8 cellular contexts compared by ENCODE assay signal in genomic region chr1:92831368-92831761, GRCh38. TPM values are rescaled to one million over a fixed set of nuclear protein-coding genes. Genes with fewer than 3 reads are reported as not detected.
DNase-seq lines count a peak whose midpoint lies in the region; ATAC-seq, FAIRE-seq and TF ChIP-seq lines count a peak whose summit lies in the region.

No MANE protein-coding gene starts in this region.

- H3K27me3 ChIP-seq in HepG2 (ENCODE audit: control insufficient read depth in 1 of 2, insufficient read depth in 2 of 2, low read length in 2 of 2) (no peaks in the 10 kb centered on the region; a peak in 1 of 5 replicates), right lobe of liver (no peaks in the 10 kb centered on the region)

- POLR2A ChIA-PET in HepG2 (lab: Yijun Ruan, JAX): interaction anchor here (0.6 to 2.5 kb wide), 20 partner anchors 9 to 999 kb away, joined by 3 to 23 read pairs (median 4); partner anchors contain the start of genes DIPK1A, EVI5 and MTF2

- 5% methylated on average over 4 of the region's 4 CpGs for WGBS in HepG2 (ENCODE audit: low lambda C conversion rate)
- WGBS in right lobe of liver (ENCODE audit: insufficient coverage, low coverage, low lambda C conversion rate, missing lambda C conversion rate): 43% methylated on average over 3 of the region's 4 CpGs

- H4K20me1 ChIP-seq in HepG2 (ENCODE audit: insufficient read depth, low read length): peaks cover 43% of the 10 kb centered on the region

- CTCF ChIA-PET in HepG2 (lab: Yijun Ruan, JAX; ENCODE audit: low intra/inter-chr PET ratio, low total read pairs): no interaction called here

- no peak for FAIRE-seq in HepG2 (lab: Jason Lieb, UNC)

- BruUV-seq in HepG2 (replicated peaks; lab: Mats Ljungman, UMichigan): TSS peak; percentile 95

- peaks cover 29% of the 10 kb centered on the region for H3K4me1 Mint-ChIP-seq in activated T-helper 1 cell treated with anti-CD3 and anti-CD28 coated beads, Interleukin-12 subunit alpha, Interleukin-12 subunit beta, Interleukin-2, Interleukin-4 antibody, amounts not matched to agents 30 ng/mL and 10 ng/mL and 1 ng/mL, durations not matched to agents 14 hours and 24 hours and 36 hours (ENCODE audit: low read depth)

- peak overlapping the region; percentile 51 for H2AFZ ChIP-seq in HepG2 (ENCODE audit: low read length)

- in situ Hi-C loops in HepG2 (cut with HindIII; ENCODE audit: extremely low pct_ligation_motif_present, low pct_unique_long_range_greater_than_20kb): no loop called here

- H3K9me3 Mint-ChIP-seq in activated T-helper 1 cell treated with anti-CD3 and anti-CD28 coated beads, Interleukin-12 subunit alpha, Interleukin-12 subunit beta, Interleukin-2, Interleukin-4 antibody, amounts not matched to agents 30 ng/mL and 10 ng/mL and 1 ng/mL, durations not matched to agents 14 hours and 24 hours and 36 hours: no peaks in the 10 kb centered on the region

- no peak for TF ChIP-seq EP300 in HepG2 (IDR thresholded peaks at IDR 0.05; ENCODE audit: low read depth in 2 of 2, low read length in 2 of 2)
- no peak for TF ChIP-seq EP300 in HepG2 (CRISPR knock-in tag; IDR thresholded peaks at IDR 0.05; ENCODE audit: borderline replicate concordance)

- TF ChIP-seq CTCF in HepG2 (CRISPR knock-in tag; IDR thresholded peaks at IDR 0.05) (no peak), right lobe of liver (IDR thresholded peaks at IDR 0.05) (no peak)

- H3K36me3 ChIP-seq in HepG2 (replicated peaks in 1 of 2; ENCODE audit: control insufficient read depth in 1 of 2, insufficient read depth in 2 of 2, low read length in 2 of 2) (peaks cover 4 to 32% of the 10 kb centered on the region in 2 experiments), right lobe of liver (peaks cover 0 to 29% (median 11%) of the 10 kb centered on the region in 4 donors)

- peak; percentile 75 for ATAC-seq in HepG2
- no peak for ATAC-seq in right lobe of liver
- no peak for ATAC-seq in HG03175 (IDR thresholded peaks at IDR 0.05; ENCODE audit: unreplicated experiment)
- no peak for ATAC-seq in GM21447 (IDR thresholded peaks at IDR 0.05; ENCODE audit: unreplicated experiment)
- no peak for ATAC-seq in GM21529 (IDR thresholded peaks at IDR 0.05; ENCODE audit: unreplicated experiment)

- H3K4me3 ChIP-seq in HepG2 (replicated peaks in 1 of 3; ENCODE audit: insufficient read depth in 1 of 3, low read depth in 2 of 3, low read length in 3 of 3): peak overlapping the region; percentile 62 to 96 (median 94)
- H3K4me3 ChIP-seq in right lobe of liver: peak overlapping the region in 1 of 3 donors; percentile 95

- TF ChIP-seq POLR2A in HepG2 (IDR thresholded peaks at IDR 0.05; ENCODE audit: insufficient read depth in 1 of 2, low read depth in 2 of 2, low read length in 2 of 2) (no peak), right lobe of liver (IDR thresholded peaks at IDR 0.05) (no peak)

- no peak overlapping the region for H3K27ac ChIP-seq in HepG2 (ENCODE audit: extremely low read length, insufficient read depth, low read length)
- no peak overlapping the region for H3K27ac ChIP-seq in right lobe of liver

- peaks cover 2% of the 10 kb centered on the region for H3K27me3 Mint-ChIP-seq in activated T-helper 1 cell treated with anti-CD3 and anti-CD28 coated beads, Interleukin-12 subunit alpha, Interleukin-12 subunit beta, Interleukin-2, Interleukin-4 antibody, amounts not matched to agents 30 ng/mL and 10 ng/mL and 1 ng/mL, durations not matched to agents 14 hours and 24 hours and 36 hours (ENCODE audit: insufficient read depth)

- intact Hi-C loops in HepG2 (cut with micrococcal nuclease; ENCODE audit: unreplicated experiment) (loop anchor here (1.0 to 5.0 kb wide), 2 partner anchors 8 to 84 kb away; no protein-coding TSS in a partner anchor), right lobe of liver (cut with DNase I) (no loop called here)
- intact Hi-C loops in activated T-helper 1 cell treated with anti-CD3 and anti-CD28 coated beads, Interleukin-12 subunit alpha, Interleukin-12 subunit beta, Interleukin-2, Interleukin-4 antibody, amounts not matched to agents 30 ng/mL and 10 ng/mL and 1 ng/mL, durations not matched to agents 14 hours and 24 hours and 36 hours (cut with micrococcal nuclease): loop anchor here (1.0 to 10.0 kb wide), 8 partner anchors 28 to 1043 kb away; partner anchors contain the start of genes DNTTIP2, DR1, GFI1 and MTF2

- H3K4me2 ChIP-seq in HepG2 (ENCODE audit: low read depth, low read length): peak overlapping the region; percentile 88

- peak overlapping the region; percentile 34 for H3K27ac Mint-ChIP-seq in activated T-helper 1 cell treated with anti-CD3 and anti-CD28 coated beads, Interleukin-12 subunit alpha, Interleukin-12 subunit beta, Interleukin-2, Interleukin-4 antibody, amounts not matched to agents 30 ng/mL and 10 ng/mL and 1 ng/mL, durations not matched to agents 14 hours and 24 hours and 36 hours

- peak overlapping the region; percentile 96 for H3K4me3 Mint-ChIP-seq in activated T-helper 1 cell treated with anti-CD3 and anti-CD28 coated beads, Interleukin-12 subunit alpha, Interleukin-12 subunit beta, Interleukin-2, Interleukin-4 antibody, amounts not matched to agents 30 ng/mL and 10 ng/mL and 1 ng/mL, durations not matched to agents 14 hours and 24 hours and 36 hours

- no peak for DNase-seq in HepG2 (ENCODE audit: low spot score)
- DNase-seq in right lobe of liver: no peak
- no peak for DNase-seq in activated T-helper 1 cell treated with anti-CD3 and anti-CD28 coated beads, Interleukin-12 subunit alpha, Interleukin-12 subunit beta, Interleukin-2, Interleukin-4 antibody, amounts not matched to agents 30 ng/mL and 10 ng/mL and 1 ng/mL, durations not matched to agents 14 hours and 24 hours and 36 hours (ENCODE audit: low spot score)
- DNase-seq in medulla oblongata (ENCODE audit: extremely low spot score): peak; percentile 10
- no peak for DNase-seq in glomerular visceral epithelial cell (ENCODE audit: extremely low spot score)

- peak overlapping the region; percentile 99 for H3K9ac ChIP-seq in HepG2 (ENCODE audit: insufficient read depth, low read depth, low read length)

- H3K4me1 ChIP-seq in HepG2 (ENCODE audit: insufficient read depth, low read length) (peaks cover 40% of the 10 kb centered on the region), right lobe of liver (peaks cover 0 to 18% (median 8%) of the 10 kb centered on the region in 4 donors)

- TF ChIP-seq RAD21 in HepG2 (CRISPR knock-in tag; IDR thresholded peaks at IDR 0.05): no peak

- no peaks in the 10 kb centered on the region for H3K9me3 ChIP-seq in HepG2 (ENCODE audit: low read length)
- H3K9me3 ChIP-seq in right lobe of liver: no peaks in the 10 kb centered on the region

- peaks cover 42% of the 10 kb centered on the region for H3K36me3 Mint-ChIP-seq in activated T-helper 1 cell treated with anti-CD3 and anti-CD28 coated beads, Interleukin-12 subunit alpha, Interleukin-12 subunit beta, Interleukin-2, Interleukin-4 antibody, amounts not matched to agents 30 ng/mL and 10 ng/mL and 1 ng/mL, durations not matched to agents 14 hours and 24 hours and 36 hours (ENCODE audit: low read depth)

- H3K79me2 ChIP-seq in HepG2 (ENCODE audit: insufficient read depth, low read length): peaks cover 45% of the 10 kb centered on the region

RNA-seq across cellular contexts. Expression of gene RPL5, which starts 0.5 kb away (rescaled TPM):
- total RNA-seq in HepG2 (2016; rRNA removed; fragmentation: Illumina TruSeq; extraction: Trizol) (2,304 and 2,854 TPM in 2 replicates), right lobe of liver (100 to 1,000 TPM; 225 to 532 (median 294) TPM)
- total RNA-seq in HepG2 (2016; cell fraction: cytosol; rRNA removed; fragmentation: Illumina TruSeq; extraction: Trizol; ENCODE audit: low read depth): 2,679 and 3,195 TPM in 2 replicates
- 2,274 and 2,770 TPM in 2 replicates for total RNA-seq in HepG2 (2016; cell fraction: insoluble cytoplasmic fraction; rRNA removed; fragmentation: Illumina TruSeq; extraction: Trizol)
- 4,681 and 5,440 TPM in 2 replicates for total RNA-seq in HepG2 (2016; cell fraction: membrane; rRNA removed; fragmentation: Illumina TruSeq; extraction: Trizol)
- 835 and 930 TPM in 2 replicates for total RNA-seq in HepG2 (2016; cell fraction: nucleus; rRNA removed; fragmentation: Illumina TruSeq; extraction: Trizol)
- polyA plus RNA-seq in HepG2 (2011; rRNA removed): 2,158 and 2,520 TPM in 2 replicates
- polyA plus RNA-seq in HepG2 (2011; cell fraction: cytosol; rRNA removed): 1,791 and 2,684 TPM in 2 replicates
- 439 and 543 TPM in 2 replicates for polyA plus RNA-seq in HepG2 (2011; cell fraction: nucleus; rRNA removed)
- polyA plus RNA-seq in HepG2 (2012): 3,634 and 4,341 TPM in 2 replicates
- 2,391 and 2,662 TPM in 2 replicates for polyA plus RNA-seq in HepG2 (2016; cell fraction: cytosol; fragmentation: Illumina TruSeq; extraction: Trizol; ENCODE audit: low read depth)
- polyA plus RNA-seq in HepG2 (2016; cell fraction: insoluble cytoplasmic fraction; fragmentation: Illumina TruSeq; extraction: Trizol; ENCODE audit: low read depth): 2,258 and 2,332 TPM in 2 replicates
- polyA plus RNA-seq in HepG2 (2016; cell fraction: membrane; fragmentation: Illumina TruSeq; extraction: Trizol; ENCODE audit: low read depth): 3,797 and 4,128 TPM in 2 replicates
- 1,172 and 1,187 TPM in 2 replicates for polyA plus RNA-seq in HepG2 (2016; cell fraction: nucleus; fragmentation: Illumina TruSeq; extraction: Trizol; ENCODE audit: insufficient read depth, low read depth)
- 995 and 1,624 TPM in 2 replicates for polyA minus RNA-seq in HepG2 (2011; rRNA and poly(A)+ RNA removed; ENCODE audit: low replicate concordance)
- polyA minus RNA-seq in HepG2 (2011; cell fraction: cytosol; rRNA and poly(A)+ RNA removed): 597 and 687 TPM in 2 replicates
- polyA minus RNA-seq in HepG2 (2011; cell fraction: nucleus; rRNA and poly(A)+ RNA removed): 346 and 489 TPM in 2 replicates
- 1,115 and 1,120 TPM in 2 replicates for total RNA-seq in activated T-helper 1 cell treated with anti-CD3 and anti-CD28 coated beads, Interleukin-12 subunit alpha, Interleukin-12 subunit beta, Interleukin-2, Interleukin-4 antibody, amounts not matched to agents 30 ng/mL and 10 ng/mL and 1 ng/mL, durations not matched to agents 14 hours and 24 hours and 36 hours

RNA-seq across cellular contexts. Expression of gene EVI5, which starts 46.5 kb away (rescaled TPM):
- total RNA-seq in HepG2 (2016; rRNA removed; fragmentation: Illumina TruSeq; extraction: Trizol) (12.6 and 17.5 TPM in 2 replicates), right lobe of liver (10 to 100 TPM; 12.8 to 27.7 (median 19.0) TPM)
- total RNA-seq in HepG2 (2016; cell fraction: cytosol; rRNA removed; fragmentation: Illumina TruSeq; extraction: Trizol; ENCODE audit: low read depth): 27.4 and 31.9 TPM in 2 replicates
- 13.3 and 18.2 TPM in 2 replicates for total RNA-seq in HepG2 (2016; cell fraction: insoluble cytoplasmic fraction; rRNA removed; fragmentation: Illumina TruSeq; extraction: Trizol)
- total RNA-seq in HepG2 (2016; cell fraction: membrane; rRNA removed; fragmentation: Illumina TruSeq; extraction: Trizol): 12.8 and 14.6 TPM in 2 replicates
- 24.1 and 25.1 TPM in 2 replicates for total RNA-seq in HepG2 (2016; cell fraction: nucleus; rRNA removed; fragmentation: Illumina TruSeq; extraction: Trizol)
- polyA plus RNA-seq in HepG2 (2011; rRNA removed): 3.6 and 4.0 TPM in 2 replicates
- polyA plus RNA-seq in HepG2 (2011; cell fraction: cytosol; rRNA removed): 2.4 and 2.8 TPM in 2 replicates
- polyA plus RNA-seq in HepG2 (2011; cell fraction: nucleus; rRNA removed): 1.9 and 2.6 TPM in 2 replicates
- polyA plus RNA-seq in HepG2 (2012): 2.4 and 3.1 TPM in 2 replicates
- 0.24 and 0.27 TPM in 2 replicates for polyA plus RNA-seq in HepG2 (2016; cell fraction: cytosol; fragmentation: Illumina TruSeq; extraction: Trizol; ENCODE audit: low read depth)
- 7.3 and 10.4 TPM in 2 replicates for polyA plus RNA-seq in HepG2 (2016; cell fraction: insoluble cytoplasmic fraction; fragmentation: Illumina TruSeq; extraction: Trizol; ENCODE audit: low read depth)
- 1.1 and 1.3 TPM in 2 replicates for polyA plus RNA-seq in HepG2 (2016; cell fraction: membrane; fragmentation: Illumina TruSeq; extraction: Trizol; ENCODE audit: low read depth)
- 6.1 and 7.9 TPM in 2 replicates for polyA plus RNA-seq in HepG2 (2016; cell fraction: nucleus; fragmentation: Illumina TruSeq; extraction: Trizol; ENCODE audit: insufficient read depth, low read depth)
- 4.4 and 9.0 TPM in 2 replicates for polyA minus RNA-seq in HepG2 (2011; rRNA and poly(A)+ RNA removed; ENCODE audit: low replicate concordance)
- polyA minus RNA-seq in HepG2 (2011; cell fraction: cytosol; rRNA and poly(A)+ RNA removed): 7.7 and 10.7 TPM in 2 replicates
- 26.5 and 26.9 TPM in 2 replicates for polyA minus RNA-seq in HepG2 (2011; cell fraction: nucleus; rRNA and poly(A)+ RNA removed)
- total RNA-seq in activated T-helper 1 cell treated with anti-CD3 and anti-CD28 coated beads, Interleukin-12 subunit alpha, Interleukin-12 subunit beta, Interleukin-2, Interleukin-4 antibody, amounts not matched to agents 30 ng/mL and 10 ng/mL and 1 ng/mL, durations not matched to agents 14 hours and 24 hours and 36 hours: 11.0 and 11.3 TPM in 2 replicates

Comparison
In these comparisons a context has a peak if more than half of its experiments do, and no peak if none do; other contexts are left out.
1. intact Hi-C loops: an anchor here in HepG2 (1.0 to 5.0 kb wide) and activated T-helper 1 cell treated with anti-CD3 and anti-CD28 coated beads, Interleukin-12 subunit alpha, Interleukin-12 subunit beta, Interleukin-2, Interleukin-4 antibody, amounts not matched to agents 30 ng/mL and 10 ng/mL and 1 ng/mL, durations not matched to agents 14 hours and 24 hours and 36 hours (1.0 to 10.0 kb wide); none called in right lobe of liver.